In the genomic region with DNA sequence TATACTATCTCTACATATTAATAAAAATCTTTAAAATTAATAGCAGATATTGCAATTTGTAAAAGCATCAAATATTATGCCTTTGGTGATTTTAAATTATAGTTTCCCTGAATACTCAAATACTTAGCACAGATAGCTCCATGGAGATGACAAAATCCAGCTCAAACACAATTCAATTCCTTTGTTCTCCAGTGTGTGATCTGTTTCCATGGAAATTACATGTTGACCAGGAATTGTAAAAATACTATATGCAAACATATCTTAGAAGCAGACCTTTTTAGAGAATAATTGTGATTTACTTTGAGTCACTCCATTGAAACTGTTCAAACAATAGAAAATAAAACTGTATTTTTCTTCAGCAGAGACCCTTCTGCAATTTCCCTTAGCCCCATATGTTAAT, we compare ENCODE assay signal across 19 cellular contexts.
"Had no signal": no experiment of that assay in that cellular context is flagged by ENCODE, and none has a peak within 500 bp of the region (broad histone marks: within the 10 kb centered on the region; RNA-seq: fewer than 3 reads in every experiment).

No MANE protein-coding gene starts in this region.

- H3K27ac Mint-ChIP-seq: naive thymus-derived CD8-positive, alpha-beta T cell; nephron progenitor cell had no signal

- H3K4me3 Mint-ChIP-seq: naive thymus-derived CD8-positive, alpha-beta T cell; nephron progenitor cell had no signal

- H3K4me1 Mint-ChIP-seq: naive thymus-derived CD8-positive, alpha-beta T cell had no signal

- DNase-seq: dermis blood vessel endothelial cell; effector memory CD4-positive, alpha-beta T cell; foreskin keratinocyte; heart left ventricle; left colon; left ventricle myocardium inferior; mammary epithelial cell; mesendoderm; naive thymus-derived CD8-positive, alpha-beta T cell; nephron progenitor cell; nucleus accumbens; stimulated activated CD4-positive, alpha-beta T cell treated with anti-CD3 and anti-CD28 coated beads, Interleukin-12 subunit alpha, Interleukin-12 subunit beta, amount 100 ng/mL, for 4 hours; stimulated activated CD4-positive, alpha-beta T cell treated with anti-CD3 and anti-CD28 coated beads, Interleukin-1b, Interleukin-23, amount 100 ng/mL, for 48 hours; stimulated activated CD4-positive, alpha-beta T cell treated with anti-CD3 and anti-CD28 coated beads, Interleukin-4, amount 100 ng/mL, for 1 hour; stimulated activated CD8-positive, alpha-beta memory T cell treated with anti-CD3 and anti-CD28 coated beads, Interleukin-4, amount 100 ng/mL, for 48 hours; stimulated activated naive CD4-positive, alpha-beta T cell; stomach; thyroid gland; trophoblast cell had no signal
